In genomic region chr3:99881121-99881524, GRCh38 we compare ENCODE assay signal across 22 cellular contexts.
A peak's percentile ranks its signal among the peaks of the same experiment; 100 is the strongest.
DNase-seq lines count a peak whose midpoint lies in the region; FAIRE-seq and TF ChIP-seq lines count a peak whose summit lies in the region.
"Had no signal": no experiment of that assay in that cellular context is flagged by ENCODE, and none has a peak within 500 bp of the region (broad histone marks: within the 10 kb centered on the region; RNA-seq: fewer than 3 reads in every experiment).

No MANE protein-coding gene starts in this region.

- no peaks in the 10 kb centered on the region for H3K36me3 Mint-ChIP-seq in astrocyte (ENCODE audit: low read depth, unreplicated experiment)
- H3K36me3 Mint-ChIP-seq in T-helper 2 cell treated with Interferon-gamma antibody and Interleukin-4, amounts not matched to agents 5 μg/mL and 100 μg/mL, for 36 hours (ENCODE audit: low read depth) = peaks cover 5% of the 10 kb centered on the region
- H3K36me3 Mint-ChIP-seq: stimulated activated effector memory CD8-positive, alpha-beta T cell treated with anti-CD3 and anti-CD28 coated beads, Interleukin-12 subunit alpha, Interleukin-12 subunit beta, amount 100 ng/mL, for 72 hours had no signal

- H3K9me3 Mint-ChIP-seq in astrocyte (ENCODE audit: unreplicated experiment) = no peaks in the 10 kb centered on the region
- peaks cover 3% of the 10 kb centered on the region for H3K9me3 Mint-ChIP-seq in T-helper 2 cell treated with Interferon-gamma antibody and Interleukin-4, amounts not matched to agents 5 μg/mL and 100 μg/mL, for 36 hours
- H3K9me3 Mint-ChIP-seq: IgD-negative memory B cell; stimulated activated effector memory CD8-positive, alpha-beta T cell treated with anti-CD3 and anti-CD28 coated beads, Interleukin-12 subunit alpha, Interleukin-12 subunit beta, amount 100 ng/mL, for 72 hours had no signal

- no peak overlapping the region for H2AFZ ChIP-seq in astrocyte (ENCODE audit: low read depth, low read length)
- H2AFZ ChIP-seq: GM23248 had no signal

- TF ChIP-seq EP300 in suprapubic skin (IDR thresholded peaks at IDR 0.05) = no peak

- no peak overlapping the region for H3K4me3 Mint-ChIP-seq in astrocyte (ENCODE audit: unreplicated experiment)
- no peak overlapping the region for H3K4me3 Mint-ChIP-seq in T-helper 2 cell treated with Interferon-gamma antibody and Interleukin-4, amounts not matched to agents 5 μg/mL and 100 μg/mL, for 36 hours
- H3K4me3 Mint-ChIP-seq: IgD-negative memory B cell; stimulated activated effector memory CD8-positive, alpha-beta T cell treated with anti-CD3 and anti-CD28 coated beads, Interleukin-12 subunit alpha, Interleukin-12 subunit beta, amount 100 ng/mL, for 72 hours had no signal

- H3K27me3 Mint-ChIP-seq in astrocyte (ENCODE audit: low read depth, unreplicated experiment) = no peaks in the 10 kb centered on the region
- H3K27me3 Mint-ChIP-seq in T-helper 2 cell treated with Interferon-gamma antibody and Interleukin-4, amounts not matched to agents 5 μg/mL and 100 μg/mL, for 36 hours (ENCODE audit: low read depth) = peaks cover 4% of the 10 kb centered on the region
- H3K27me3 Mint-ChIP-seq: IgD-negative memory B cell, progenitor cell of endocrine pancreas had no signal

- no peak overlapping the region for H3K9ac ChIP-seq in astrocyte (ENCODE audit: low read length)
- H3K9ac ChIP-seq: GM23248 had no signal

- H3K79me2 ChIP-seq in astrocyte (ENCODE audit: insufficient read depth, low read length) = no peaks in the 10 kb centered on the region

- H3K9me3 ChIP-seq in astrocyte (ENCODE audit: insufficient read depth, low read depth, low read length) (no peaks in the 10 kb centered on the region), muscle layer of duodenum (ENCODE audit: control insufficient read depth in 1 of 2, low read length in 2 of 2) (no peaks in the 10 kb centered on the region), suprapubic skin (no peaks in the 10 kb centered on the region)
- H3K9me3 ChIP-seq: colonic mucosa had no signal

- H3K27ac ChIP-seq in astrocyte (ENCODE audit: low read depth, low read length) (no peak overlapping the region), muscle layer of duodenum (ENCODE audit: low read length) (peak overlapping the region; percentile 72), suprapubic skin (peak overlapping the region; percentile 85)
- H3K27ac ChIP-seq: colonic mucosa, GM23248 had no signal

- H3K4me1 ChIP-seq in astrocyte (ENCODE audit: insufficient read depth, low read length) (peaks cover 7% of the 10 kb centered on the region), muscle layer of duodenum (ENCODE audit: control insufficient read depth in 1 of 2, insufficient read depth in 2 of 2, low read length in 2 of 2) (peaks cover 0 to 8% of the 10 kb centered on the region in 2 donors), suprapubic skin (peaks cover 44% of the 10 kb centered on the region)
- H3K4me1 ChIP-seq: colonic mucosa had no signal

- FAIRE-seq in astrocyte (lab: Jason Lieb, UNC) = no peak
- FAIRE-seq: D721Med, GM18507 had no signal

- WGBS in suprapubic skin = 62% methylated on average over 2 of the region's 2 CpGs

- H3K4me2 ChIP-seq in astrocyte (ENCODE audit: low read length) = no peak overlapping the region

- no peaks in the 10 kb centered on the region for H3K36me3 ChIP-seq in astrocyte (ENCODE audit: insufficient read depth, low read length)
- no peaks in the 10 kb centered on the region for H3K36me3 ChIP-seq in muscle layer of duodenum (ENCODE audit: control insufficient read depth in 1 of 2, insufficient read depth in 2 of 2, low read length in 2 of 2)
- H3K36me3 ChIP-seq in suprapubic skin = no peaks in the 10 kb centered on the region
- H3K36me3 ChIP-seq: colonic mucosa had no signal

- H3K27me3 ChIP-seq in astrocyte (ENCODE audit: insufficient read depth, low read length) (no peaks in the 10 kb centered on the region), muscle layer of duodenum (ENCODE audit: low read depth, low read length) (no peaks in the 10 kb centered on the region), suprapubic skin (no peaks in the 10 kb centered on the region)
- H3K27me3 ChIP-seq: colonic mucosa had no signal

- no peaks in the 10 kb centered on the region for H4K20me1 ChIP-seq in astrocyte (ENCODE audit: insufficient read depth, low read length)

- peak overlapping the region; percentile 22 for H3K27ac Mint-ChIP-seq in astrocyte (ENCODE audit: unreplicated experiment)
- no peak overlapping the region for H3K27ac Mint-ChIP-seq in T-helper 2 cell treated with Interferon-gamma antibody and Interleukin-4, amounts not matched to agents 5 μg/mL and 100 μg/mL, for 36 hours
- H3K27ac Mint-ChIP-seq: IgD-negative memory B cell; progenitor cell of endocrine pancreas; stimulated activated effector memory CD8-positive, alpha-beta T cell treated with anti-CD3 and anti-CD28 coated beads, Interleukin-12 subunit alpha, Interleukin-12 subunit beta, amount 100 ng/mL, for 72 hours had no signal

- H3K4me3 ChIP-seq in astrocyte (ENCODE audit: insufficient read depth, low read depth, low read length) (no peak overlapping the region), muscle layer of duodenum (ENCODE audit: low read depth in 1 of 2, low read length in 2 of 2) (no peak overlapping the region), suprapubic skin (no peak overlapping the region), foreskin fibroblast (ENCODE audit: low read depth in 1 of 2, low read length in 2 of 2) (no peak overlapping the region)
- H3K4me3 ChIP-seq: colonic mucosa, GM23248 had no signal

- H3K4me1 Mint-ChIP-seq in astrocyte (ENCODE audit: low read depth, unreplicated experiment) = peaks cover 30% of the 10 kb centered on the region
- peaks cover 47% of the 10 kb centered on the region for H3K4me1 Mint-ChIP-seq in T-helper 2 cell treated with Interferon-gamma antibody and Interleukin-4, amounts not matched to agents 5 μg/mL and 100 μg/mL, for 36 hours (ENCODE audit: low read depth)

- TF ChIP-seq POLR2A in suprapubic skin (IDR thresholded peaks at IDR 0.05) = no peak

- TF ChIP-seq CTCF in astrocyte (IDR thresholded peaks at IDR 0.05; ENCODE audit: insufficient read depth, low read depth, low read length) = no peak
- no peak for TF ChIP-seq CTCF in suprapubic skin (IDR thresholded peaks at IDR 0.05)
- no peak for TF ChIP-seq CTCF in foreskin fibroblast (IDR thresholded peaks at IDR 0.05; ENCODE audit: low read depth, low read length)

- DNase-seq in astrocyte (ENCODE audit: low read depth) (no peak), fibroblast of the conjunctiva (ENCODE audit: low read depth) (peak; percentile 38), suprapubic skin (ENCODE audit: low spot score in 2 of 2) (no peak), foreskin fibroblast (no peak), NCI-H82 (lab: John Stamatoyannopoulos, UW) (no peak), NAMALWA (ENCODE audit: low spot score) (no peak)
- no peak for DNase-seq in T-helper 2 cell treated with Interferon-gamma antibody and Interleukin-4, amounts not matched to agents 5 μg/mL and 100 μg/mL, for 36 hours (ENCODE audit: low spot score)
- DNase-seq: activated CD4-positive, alpha-beta T cell treated with anti-CD3 and anti-CD28 coated beads for 48 hours; activated T-cell treated with anti-CD3 and anti-CD28 coated beads for 4 hours; AML-193; colonic mucosa; GM23248; NCI-H1092; NCI-H2171 treated with DMSO at 0.1 percent for 48 hours; SHP77 treated with DMSO at 0.1 percent for 48 hours; T-helper 9 cell had no signal
